In genomic region chr1:150551049-150551783, GRCh38 we compare ENCODE assay signal across 10 cellular contexts. TPM values are rescaled to one million over a fixed set of nuclear protein-coding genes. Genes with fewer than 3 reads are reported as not detected.
DNase-seq lines count a peak whose midpoint lies in the region; ATAC-seq, FAIRE-seq and TF ChIP-seq lines count a peak whose summit lies in the region.
"Had no signal": no experiment of that assay in that cellular context is flagged by ENCODE, and none has a peak within 500 bp of the region (broad histone marks: within the 10 kb centered on the region; RNA-seq: fewer than 3 reads in every experiment).

No MANE protein-coding gene starts in this region.

- H3K27ac ChIP-seq in GM12878 (ENCODE audit: control insufficient read depth, insufficient read depth) (no peak overlapping the region), muscle layer of colon (ENCODE audit: low read depth, low read length) (peak overlapping the region; percentile 61), upper lobe of left lung (peak overlapping the region; percentile 84 to 91 (median 88))
- H3K27ac ChIP-seq: brain microvascular endothelial cell had no signal

- H3K4me3 Mint-ChIP-seq in activated T-cell treated with anti-CD3 and anti-CD28 coated beads, Interleukin-2, amount 50 U/mL, for 24 hours, result no peak overlapping the region

- H3K4me1 Mint-ChIP-seq in activated T-cell treated with anti-CD3 and anti-CD28 coated beads, Interleukin-2, amount 50 U/mL, for 24 hours (ENCODE audit: low read depth), result peaks cover 33% of the 10 kb centered on the region

- no peaks in the 10 kb centered on the region; a peak in 1 of 4 replicates for H3K27me3 ChIP-seq in GM12878 (replicated peaks in 1 of 2; ENCODE audit: control insufficient read depth in 2 of 2, insufficient read depth in 2 of 2, low read length in 1 of 2)
- no peaks in the 10 kb centered on the region for H3K27me3 ChIP-seq in muscle layer of colon (ENCODE audit: control insufficient read depth in 1 of 2, insufficient read depth in 2 of 2, low read length in 2 of 2)
- H3K27me3 ChIP-seq in upper lobe of left lung, result no peaks in the 10 kb centered on the region
- H3K27me3 ChIP-seq: brain microvascular endothelial cell had no signal

- H3K4me1 ChIP-seq in GM12878 (ENCODE audit: control insufficient read depth, insufficient read depth, low read length) (peaks cover 3% of the 10 kb centered on the region; the same call in 1 of the 2 replicates), muscle layer of colon (ENCODE audit: insufficient read depth, low read length) (peaks cover 10% of the 10 kb centered on the region), upper lobe of left lung (peaks cover 45 to 61% (median 52%) of the 10 kb centered on the region in 4 donors)

- 0 out of 2 replicates have a peak, but pooled peaks have one; percentile 18 for TF ChIP-seq POLR2A in GM12878 (IDR thresholded peaks at IDR 0.05; ENCODE audit: low read depth, low read length)
- TF ChIP-seq POLR2A in upper lobe of left lung (IDR thresholded peaks at IDR 0.05), result no peak

- H3K9me3 ChIP-seq in GM12878 (replicated peaks; ENCODE audit: control insufficient read depth, insufficient read depth, low read length) (no peaks in the 10 kb centered on the region), muscle layer of colon (ENCODE audit: low read length) (no peaks in the 10 kb centered on the region), upper lobe of left lung (no peaks in the 10 kb centered on the region)

- RAD21 ChIA-PET in GM12878 (lab: Charles Lee; ENCODE audit: unreplicated experiment), result no interaction called here

- SMC1A ChIA-PET in GM12878 (lab: Charles Lee; ENCODE audit: uncharacterized antibody, unreplicated experiment), result interaction anchor here (1.1 kb wide), 1 partner anchor 70 kb away, joined by 3 read pairs; no protein-coding TSS in a partner anchor

- TF ChIP-seq CTCF in GM12878 (IDR thresholded peaks at IDR 0.05 in 2 of 3, conservative IDR thresholded peaks at IDR 0.05 in 1 of 3; ENCODE audit: control insufficient read depth in 2 of 3, extremely low read depth in 1 of 3, insufficient read depth in 1 of 3, low read depth in 3 of 3, low read length in 3 of 3), result no peak
- no peak for TF ChIP-seq CTCF in upper lobe of left lung (IDR thresholded peaks at IDR 0.05)

- TF ChIP-seq EP300 in GM12878 (IDR thresholded peaks at IDR 0.05; ENCODE audit: borderline replicate concordance in 1 of 2, control insufficient read depth in 1 of 2, low read depth in 2 of 2, low read length in 2 of 2), result no peak
- TF ChIP-seq EP300 in upper lobe of left lung (IDR thresholded peaks at IDR 0.05), result no peak

- TF ChIP-seq RAD21 in GM12878 (IDR thresholded peaks at IDR 0.05; ENCODE audit: insufficient read depth, low read depth, low read length), result no peak

- BruUV-seq in GM12878 (replicated peaks; lab: Mats Ljungman, UMichigan), result no TSS peak

- WGBS in GM12878 (ENCODE audit: insufficient coverage, insufficient replicate concordance, low lambda C conversion rate, missing lambda C conversion rate), result 43% methylated on average over 11 of the region's 11 CpGs
- WGBS in upper lobe of left lung, 2 donors, result 47 to 59% methylated on average over 8 to 11 of the region's 11 CpGs

- H3K4me3 ChIP-seq in GM12878 (no peak overlapping the region), muscle layer of colon (ENCODE audit: low read depth in 1 of 2, low read length in 2 of 2) (no peak overlapping the region), upper lobe of left lung (peak overlapping the region in 1 of 4 donors; percentile 71)

- in situ Hi-C loops in GM12878 (cut with MboI), result no loop called here

- ATAC-seq in GM12878 (no peak; the same call in 2 of the 3 replicates), upper lobe of left lung (ENCODE audit: low FRiP score in 2 of 2) (peak in 1 of 2 donors; percentile 0), HG03196 (IDR thresholded peaks at IDR 0.05; ENCODE audit: unreplicated experiment) (no peak)

- no peaks in the 10 kb centered on the region for H3K79me2 ChIP-seq in GM12878 (ENCODE audit: control insufficient read depth, insufficient read depth, low read length)

- H3K4me2 ChIP-seq in GM12878 (ENCODE audit: control insufficient read depth, insufficient read depth), result no peak overlapping the region

- FAIRE-seq in GM12878 (lab: Jason Lieb, UNC), result no peak
- FAIRE-seq: islet of Langerhans had no signal

- no peaks in the 10 kb centered on the region for H4K20me1 ChIP-seq in GM12878 (ENCODE audit: control insufficient read depth, insufficient read depth)

- H3K36me3 ChIP-seq in GM12878 (ENCODE audit: control insufficient read depth in 2 of 2, insufficient read depth in 2 of 2, low read length in 1 of 2), result no peaks in the 10 kb centered on the region
- peaks cover 10% of the 10 kb centered on the region for H3K36me3 ChIP-seq in muscle layer of colon (ENCODE audit: insufficient read depth, low read length)
- H3K36me3 ChIP-seq in upper lobe of left lung, result peaks cover 0 to 21% (median 7%) of the 10 kb centered on the region in 4 donors
- H3K36me3 ChIP-seq: brain microvascular endothelial cell had no signal

- no peak for DNase-seq in activated T-cell treated with anti-CD3 and anti-CD28 coated beads, Interleukin-2, amount 50 U/mL, for 24 hours
- DNase-seq in activated T-cell treated with anti-CD3 and anti-CD28 coated beads for 4 hours (no peak), GM12878 (ENCODE audit: low read depth, low spot score) (no peak), upper lobe of left lung (no peak), epidermal melanocyte (ENCODE audit: insufficient read length, low spot score) (no peak)
- DNase-seq in activated CD4-positive, CD25-positive, alpha-beta regulatory T cell (lab: John Stamatoyannopoulos, UW), result no peak
- DNase-seq: brain microvascular endothelial cell had no signal

- intact Hi-C loops in GM12878 (cut with micrococcal nuclease; ENCODE audit: unreplicated experiment), result no loop called here

- CTCF ChIA-PET in GM12878 (lab: Yijun Ruan, JAX), result interaction anchor here (1.1 to 2.9 kb wide), 3 partner anchors 9 to 19 kb away, joined by 3 to 14 read pairs (median 8); no protein-coding TSS in a partner anchor

- no peaks in the 10 kb centered on the region for H3K9me3 Mint-ChIP-seq in activated T-cell treated with anti-CD3 and anti-CD28 coated beads, Interleukin-2, amount 50 U/mL, for 24 hours

- H3K36me3 Mint-ChIP-seq in activated T-cell treated with anti-CD3 and anti-CD28 coated beads, Interleukin-2, amount 50 U/mL, for 24 hours (ENCODE audit: low read depth), result peaks cover 2% of the 10 kb centered on the region

- H3K9ac ChIP-seq in GM12878 (ENCODE audit: control insufficient read depth, insufficient read depth, low read length) (no peak overlapping the region), muscle layer of colon (ENCODE audit: low read length) (no peak overlapping the region)

- H3K27ac Mint-ChIP-seq in activated T-cell treated with anti-CD3 and anti-CD28 coated beads, Interleukin-2, amount 50 U/mL, for 24 hours, result peak overlapping the region; percentile 40

- no peak overlapping the region for H2AFZ ChIP-seq in GM12878 (ENCODE audit: control insufficient read depth, low read depth, low read length)

- POLR2A ChIA-PET in GM12878 (lab: Charles Lee), result interaction anchor here (0.7 kb wide), 2 partner anchors 16 to 201 kb away, joined by 3 to 5 read pairs; no protein-coding TSS in a partner anchor

- H3K27me3 Mint-ChIP-seq in activated T-cell treated with anti-CD3 and anti-CD28 coated beads, Interleukin-2, amount 50 U/mL, for 24 hours, result peaks cover 34% of the 10 kb centered on the region

RNA-seq across cellular contexts. Expression of gene ADAMTSL4, which starts 2.0 kb away (rescaled TPM):
- not detected in 2 replicates for total RNA-seq in GM12878 (2013; cell fraction: nucleolus; rRNA removed)
- total RNA-seq in GM12878 (2014; rRNA removed), result not detected in 2 replicates
- total RNA-seq in GM12878 (2014; rRNA removed; fragmentation: Illumina TruSeq; extraction: Trizol), result not detected in 2 replicates
- total RNA-seq in GM12878 (2021), result 0.15 and 0.21 TPM in 2 replicates
- 0.35 TPM for polyA plus RNA-seq in GM12878 (2011; ENCODE audit: low read depth)
- polyA plus RNA-seq in GM12878 (2011; rRNA removed), result not detected in 2 replicates
- not detected in 2 replicates for polyA plus RNA-seq in GM12878 (2011; cell fraction: cytosol; rRNA removed)
- 0.06 and 0.15 TPM in 2 replicates for polyA plus RNA-seq in GM12878 (2011; cell fraction: nucleus; rRNA removed)
- 0.13 and 0.49 TPM in 2 replicates for polyA plus RNA-seq in GM12878 (2012)
- not detected in 2 replicates for polyA plus RNA-seq in GM12878 (2014; fragmentation: Illumina TruSeq; extraction: Trizol)
- under 1 TPM; 0.04 to 0.05 TPM for polyA plus RNA-seq in GM12878 (2014; fragmentation: Nextera tagmentation; extraction: Ambion mirVana)
- polyA plus RNA-seq in GM12878 (2014; rRNA removed), result not detected in 2 replicates
- polyA plus RNA-seq in GM12878 (2016; fragmentation: Nextera tagmentation; extraction: Ambion mirVana), result under 1 TPM; 0.04 to 0.09 TPM
- 0.07 TPM in 1 of 2 replicates, not detected in the other for polyA minus RNA-seq in GM12878 (2011; rRNA and poly(A)+ RNA removed)
- polyA minus RNA-seq in GM12878 (2011; cell fraction: cytosol; rRNA and poly(A)+ RNA removed), result not detected in 2 replicates
- polyA minus RNA-seq in GM12878 (2011; cell fraction: nucleus; rRNA and poly(A)+ RNA removed), result not detected in 2 replicates
- total RNA-seq in upper lobe of left lung, result 100 to 1,000 TPM in 4 of 6 donors, 10 to 100 TPM in 2; 40.3 to 169 (median 139) TPM

RNA-seq across cellular contexts. Expression of gene MCL1, which starts 28.2 kb away (rescaled TPM):
- 113 and 120 TPM in 2 replicates for total RNA-seq in GM12878 (2013; cell fraction: nucleolus; rRNA removed)
- total RNA-seq in GM12878 (2014; rRNA removed) (92.5 and 101 TPM in 2 replicates), GM12878 (2014; rRNA removed; fragmentation: Illumina TruSeq; extraction: Trizol) (99.4 and 99.6 TPM in 2 replicates), GM12878 (2021) (142 and 148 TPM in 2 replicates), upper lobe of left lung (100 to 1,000 TPM; 188 to 580 (median 425) TPM)
- polyA plus RNA-seq in GM12878 (2011; ENCODE audit: low read depth), result 89.1 TPM
- polyA plus RNA-seq in GM12878 (2011; rRNA removed) (102 and 141 TPM in 2 replicates), GM12878 (2014; fragmentation: Illumina TruSeq; extraction: Trizol) (109 and 133 TPM in 2 replicates), GM12878 (2014; fragmentation: Nextera tagmentation; extraction: Ambion mirVana) (10 to 100 TPM; 18.1 to 25.5 TPM), GM12878 (2014; rRNA removed) (74.7 and 80.2 TPM in 2 replicates), GM12878 (2016; fragmentation: Nextera tagmentation; extraction: Ambion mirVana) (10 to 100 TPM; 52.6 to 60.3 TPM)
- 47.3 and 50.1 TPM in 2 replicates for polyA plus RNA-seq in GM12878 (2011; cell fraction: cytosol; rRNA removed)
- polyA plus RNA-seq in GM12878 (2011; cell fraction: nucleus; rRNA removed), result 96.0 and 105 TPM in 2 replicates
- polyA plus RNA-seq in GM12878 (2012), result 124 and 128 TPM in 2 replicates
- 86.6 and 103 TPM in 2 replicates for polyA minus RNA-seq in GM12878 (2011; rRNA and poly(A)+ RNA removed)
- polyA minus RNA-seq in GM12878 (2011; cell fraction: cytosol; rRNA and poly(A)+ RNA removed), result 37.0 and 38.8 TPM in 2 replicates
- polyA minus RNA-seq in GM12878 (2011; cell fraction: nucleus; rRNA and poly(A)+ RNA removed), result 89.3 and 122 TPM in 2 replicates

RNA-seq across cellular contexts. Expression of gene FALEC, which starts 35.7 kb away (rescaled TPM):
- total RNA-seq in GM12878 (2013; cell fraction: nucleolus; rRNA removed), result not detected in 2 replicates
- total RNA-seq in GM12878 (2014; rRNA removed), result not detected in 2 replicates
- 0.31 and 0.37 TPM in 2 replicates for total RNA-seq in GM12878 (2014; rRNA removed; fragmentation: Illumina TruSeq; extraction: Trizol)
- 0.41 TPM in 1 of 2 replicates, not detected in the other for total RNA-seq in GM12878 (2021)
- not detected for polyA plus RNA-seq in GM12878 (2011; ENCODE audit: low read depth)
- polyA plus RNA-seq in GM12878 (2011; rRNA removed), result 0.27 TPM in 1 of 2 replicates, not detected in the other
- not detected in 2 replicates for polyA plus RNA-seq in GM12878 (2011; cell fraction: cytosol; rRNA removed)
- 0.27 TPM in 1 of 2 replicates, not detected in the other for polyA plus RNA-seq in GM12878 (2011; cell fraction: nucleus; rRNA removed)
- polyA plus RNA-seq in GM12878 (2012), result not detected in 2 replicates
- 0.40 TPM in 1 of 2 replicates, not detected in the other for polyA plus RNA-seq in GM12878 (2014; fragmentation: Illumina TruSeq; extraction: Trizol)
- under 1 TPM in 1 of 2 experiments, not detected in 1; 0.21 TPM for polyA plus RNA-seq in GM12878 (2014; fragmentation: Nextera tagmentation; extraction: Ambion mirVana)
- polyA plus RNA-seq in GM12878 (2014; rRNA removed), result not detected in 2 replicates
- polyA plus RNA-seq in GM12878 (2016; fragmentation: Nextera tagmentation; extraction: Ambion mirVana), result under 1 TPM; 0.32 to 0.71 TPM
- polyA minus RNA-seq in GM12878 (2011; rRNA and poly(A)+ RNA removed), result not detected in 2 replicates
- polyA minus RNA-seq in GM12878 (2011; cell fraction: cytosol; rRNA and poly(A)+ RNA removed), result not detected in 2 replicates
- polyA minus RNA-seq in GM12878 (2011; cell fraction: nucleus; rRNA and poly(A)+ RNA removed), result 0.60 and 1.2 TPM in 2 replicates
- total RNA-seq in upper lobe of left lung, result 1 to 10 TPM in 1 of 6 donors, not detected in 5; 4.2 TPM

RNA-seq across cellular contexts. Expression of gene ECM1, which starts 43.3 kb away (rescaled TPM):
- total RNA-seq in GM12878 (2013; cell fraction: nucleolus; rRNA removed), result 2.4 and 3.7 TPM in 2 replicates
- total RNA-seq in GM12878 (2014; rRNA removed), result 0.22 and 0.34 TPM in 2 replicates
- 0.28 and 0.36 TPM in 2 replicates for total RNA-seq in GM12878 (2014; rRNA removed; fragmentation: Illumina TruSeq; extraction: Trizol)
- total RNA-seq in GM12878 (2021), result 1.0 and 1.3 TPM in 2 replicates
- 0.37 TPM for polyA plus RNA-seq in GM12878 (2011; ENCODE audit: low read depth)
- polyA plus RNA-seq in GM12878 (2011; rRNA removed), result 0.55 and 1.0 TPM in 2 replicates
- polyA plus RNA-seq in GM12878 (2011; cell fraction: cytosol; rRNA removed), result 0.69 and 0.95 TPM in 2 replicates
- polyA plus RNA-seq in GM12878 (2011; cell fraction: nucleus; rRNA removed), result 8.4 and 8.6 TPM in 2 replicates
- polyA plus RNA-seq in GM12878 (2012), result 0.89 and 1.00 TPM in 2 replicates
- 0.84 and 1.1 TPM in 2 replicates for polyA plus RNA-seq in GM12878 (2014; fragmentation: Illumina TruSeq; extraction: Trizol)
- under 1 TPM; 0.06 to 0.35 TPM for polyA plus RNA-seq in GM12878 (2014; fragmentation: Nextera tagmentation; extraction: Ambion mirVana)
- 0.55 and 0.91 TPM in 2 replicates for polyA plus RNA-seq in GM12878 (2014; rRNA removed)
- polyA plus RNA-seq in GM12878 (2016; fragmentation: Nextera tagmentation; extraction: Ambion mirVana), result 1 to 10 TPM in 1 of 2 experiments, under 1 TPM in 1; 0.66 to 1.1 TPM
- 0.51 and 1.3 TPM in 2 replicates for polyA minus RNA-seq in GM12878 (2011; rRNA and poly(A)+ RNA removed)
- polyA minus RNA-seq in GM12878 (2011; cell fraction: cytosol; rRNA and poly(A)+ RNA removed), result 0.31 TPM in 1 of 2 replicates, not detected in the other
- 1.3 and 1.5 TPM in 2 replicates for polyA minus RNA-seq in GM12878 (2011; cell fraction: nucleus; rRNA and poly(A)+ RNA removed)
- 10 to 100 TPM in 3 of 6 donors, 1 to 10 TPM in 3; 2.2 to 21.1 (median 14.4) TPM for total RNA-seq in upper lobe of left lung

Comparison
In these comparisons a context has a peak if more than half of its experiments do, and no peak if none do; other contexts are left out.
1. RNA of gene ADAMTSL4, which starts 2.0 kb away (total RNA-seq): 40.3 to 169 TPM in upper lobe of left lung; 0.15 to 0.21 TPM in GM12878; every median in the first group is over 10 times any median in the second.